Comparison of ENCODE assay signal across 8 cellular contexts in the genomic region with DNA sequence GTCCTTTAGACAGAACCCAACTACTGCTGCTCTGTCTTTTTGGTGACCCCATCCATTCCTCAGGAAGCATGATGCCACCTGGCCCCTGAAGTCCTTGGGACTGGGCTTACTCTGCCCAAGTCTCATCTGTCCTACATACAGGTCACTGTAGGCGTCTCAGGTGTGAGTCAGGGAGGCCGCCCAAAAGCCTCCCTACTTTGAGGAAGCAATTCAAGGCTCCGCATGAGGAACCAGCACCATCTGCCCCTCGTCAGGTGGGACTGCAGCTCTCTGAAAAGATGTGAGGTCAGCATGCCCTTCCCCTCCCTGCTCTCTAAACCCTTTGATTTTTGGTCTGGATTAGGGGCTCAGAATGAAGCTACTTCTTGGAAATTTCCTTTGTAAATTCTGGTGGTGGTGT.
DNase-seq lines count a peak whose midpoint lies in the region; ATAC-seq, FAIRE-seq and TF ChIP-seq lines count a peak whose summit lies in the region.

No MANE protein-coding gene starts in this region.

- SMC1A ChIA-PET in GM12878 (lab: Charles Lee; ENCODE audit: uncharacterized antibody, unreplicated experiment): interaction anchor here (0.6 to 3.1 kb wide), 28 partner anchors 9 to 357 kb away, joined by 3 to 16 read pairs (median 4); no protein-coding TSS in a partner anchor

- H3K4me2 ChIP-seq in GM12878 (ENCODE audit: control insufficient read depth, insufficient read depth): no peak overlapping the region

- H3K27me3 ChIP-seq in GM12878 (replicated peaks in 1 of 2; ENCODE audit: control insufficient read depth in 2 of 2, insufficient read depth in 2 of 2, low read length in 1 of 2): no peaks in the 10 kb centered on the region

- BruUV-seq in GM12878 (replicated peaks; lab: Mats Ljungman, UMichigan): no TSS peak

- H3K36me3 ChIP-seq in GM12878 (ENCODE audit: control insufficient read depth in 2 of 2, insufficient read depth in 2 of 2, low read length in 1 of 2): no peaks in the 10 kb centered on the region

- intact Hi-C loops in GM12878 (cut with micrococcal nuclease; ENCODE audit: unreplicated experiment): loop anchor here (5.0 kb wide), 1 partner anchor 338 kb away; no protein-coding TSS in a partner anchor

- no peaks in the 10 kb centered on the region for H3K79me2 ChIP-seq in GM12878 (ENCODE audit: control insufficient read depth, insufficient read depth, low read length)

- no peaks in the 10 kb centered on the region for H3K9me3 ChIP-seq in GM12878 (replicated peaks; ENCODE audit: control insufficient read depth, insufficient read depth, low read length)

- DNase-seq in CD1c-positive myeloid dendritic cell (ENCODE audit: extremely low spot score) (peak; percentile 18), GM12878 (ENCODE audit: low read depth, low spot score) (no peak), GM12891 (ENCODE audit: insufficient read length, low spot score) (no peak), left lobe of liver (ENCODE audit: low spot score) (no peak), putamen (ENCODE audit: low spot score) (no peak), COR-L47 (lab: John Stamatoyannopoulos, UW) (no peak)

- POLR2A ChIA-PET in GM12878 (lab: Charles Lee): interaction anchor here (0.8 to 1.1 kb wide), 2 partner anchors 19 kb away, joined by 3 to 4 read pairs; no protein-coding TSS in a partner anchor

- no peak overlapping the region for H3K27ac ChIP-seq in GM12878 (ENCODE audit: control insufficient read depth, insufficient read depth)

- TF ChIP-seq CTCF in GM12878 (IDR thresholded peaks at IDR 0.05 in 2 of 3, conservative IDR thresholded peaks at IDR 0.05 in 1 of 3; ENCODE audit: control insufficient read depth in 2 of 3, extremely low read depth in 1 of 3, insufficient read depth in 1 of 3, low read depth in 3 of 3, low read length in 3 of 3): peak; percentile 65 to 78 (median 71); a peak in 5 of 6 replicates

- peak; percentile 98 for TF ChIP-seq RAD21 in GM12878 (IDR thresholded peaks at IDR 0.05; ENCODE audit: insufficient read depth, low read depth, low read length)

- CTCF ChIA-PET in GM12878 (lab: Yijun Ruan, JAX): interaction anchor here (0.7 to 2.7 kb wide), 31 partner anchors 9 to 359 kb away, joined by 3 to 30 read pairs (median 4); no protein-coding TSS in a partner anchor

- in situ Hi-C loops in GM12878 (cut with MboI): no loop called here

- H4K20me1 ChIP-seq in GM12878 (ENCODE audit: control insufficient read depth, insufficient read depth): no peaks in the 10 kb centered on the region

- H3K9ac ChIP-seq in GM12878 (ENCODE audit: control insufficient read depth, insufficient read depth, low read length): no peak overlapping the region

- H3K4me1 ChIP-seq in GM12878 (ENCODE audit: control insufficient read depth, insufficient read depth, low read length): no peaks in the 10 kb centered on the region

- WGBS in GM12878 (ENCODE audit: insufficient coverage, insufficient replicate concordance, low lambda C conversion rate, missing lambda C conversion rate): 0% methylated on average over 4 of the region's 4 CpGs

- H2AFZ ChIP-seq in GM12878 (ENCODE audit: control insufficient read depth, low read depth, low read length): no peak overlapping the region; the same call in 1 of the 2 replicates

- peak; percentile 44 for FAIRE-seq in GM12878 (lab: Jason Lieb, UNC)
- no peak for FAIRE-seq in GM12891 (lab: Jason Lieb, UNC)

- TF ChIP-seq POLR2A in GM12878 (IDR thresholded peaks at IDR 0.05; ENCODE audit: low read depth, low read length): no peak
- no peak for TF ChIP-seq POLR2A in GM12891 (IDR thresholded peaks at IDR 0.05; ENCODE audit: low read depth, low read length)

- no peak overlapping the region for H3K4me3 ChIP-seq in GM12878

- ATAC-seq in GM19395 (IDR thresholded peaks at IDR 0.05; ENCODE audit: unreplicated experiment) (peak; percentile 57), HG03432 (IDR thresholded peaks at IDR 0.05; ENCODE audit: unreplicated experiment) (peak; percentile 91), GM12878 (peak; percentile 90), left lobe of liver (no peak)

- no peak for TF ChIP-seq EP300 in GM12878 (IDR thresholded peaks at IDR 0.05; ENCODE audit: borderline replicate concordance in 1 of 2, control insufficient read depth in 1 of 2, low read depth in 2 of 2, low read length in 2 of 2)

- RAD21 ChIA-PET in GM12878 (lab: Charles Lee; ENCODE audit: unreplicated experiment): interaction anchor here (1.0 to 3.0 kb wide), 16 partner anchors 9 to 357 kb away, joined by 3 to 27 read pairs (median 7); no protein-coding TSS in a partner anchor

TF ChIP-seq in GM12878, 131 proteins besides CTCF, POLR2A, EP300 and RAD21 (continues in another document):
- TF ChIP-seq BCL11A (IDR thresholded peaks at IDR 0.05; ENCODE audit: low read depth, low read length): no peak
- no peak for TF ChIP-seq RELA (IDR thresholded peaks at IDR 0.05; ENCODE audit: borderline replicate concordance, partially characterized antibody)
- TF ChIP-seq, protein P1, sequence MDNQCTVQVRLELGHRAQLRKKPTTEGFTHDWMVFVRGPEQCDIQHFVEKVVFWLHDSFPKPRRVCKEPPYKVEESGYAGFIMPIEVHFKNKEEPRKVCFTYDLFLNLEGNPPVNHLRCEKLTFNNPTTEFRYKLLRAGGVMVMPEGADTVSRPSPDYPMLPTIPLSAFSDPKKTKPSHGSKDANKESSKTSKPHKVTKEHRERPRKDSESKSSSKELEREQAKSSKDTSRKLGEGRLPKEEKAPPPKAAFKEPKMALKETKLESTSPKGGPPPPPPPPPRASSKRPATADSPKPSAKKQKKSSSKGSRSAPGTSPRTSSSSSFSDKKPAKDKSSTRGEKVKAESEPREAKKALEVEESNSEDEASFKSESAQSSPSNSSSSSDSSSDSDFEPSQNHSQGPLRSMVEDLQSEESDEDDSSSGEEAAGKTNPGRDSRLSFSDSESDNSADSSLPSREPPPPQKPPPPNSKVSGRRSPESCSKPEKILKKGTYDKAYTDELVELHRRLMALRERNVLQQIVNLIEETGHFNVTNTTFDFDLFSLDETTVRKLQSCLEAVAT (IDR thresholded peaks at IDR 0.05): no peak
- 0 out of 2 replicates have a peak, but pooled peaks have one; percentile 20 for TF ChIP-seq CREM (IDR thresholded peaks at IDR 0.05; ENCODE audit: low read depth)
- TF ChIP-seq FOXM1 (IDR thresholded peaks at IDR 0.05; ENCODE audit: low read depth, low read length): 0 out of 2 replicates have a peak, but pooled peaks have one; percentile 26
- no peak for TF ChIP-seq GABPA (IDR thresholded peaks at IDR 0.05; ENCODE audit: low read depth)

TF ChIP-seq in GM12891, 5 proteins besides CTCF, POLR2A, EP300 and RAD21:
- no peak for TF ChIP-seq POU2F2 (IDR thresholded peaks at IDR 0.05; ENCODE audit: low read depth, low read length)
- no peak for TF ChIP-seq PAX5 (IDR thresholded peaks at IDR 0.05; ENCODE audit: insufficient read depth, low read length, severe bottlenecking)
- no peak for TF ChIP-seq SPI1 (IDR thresholded peaks at IDR 0.05; ENCODE audit: low read depth, low read length)
- no peak for TF ChIP-seq TAF1 (IDR thresholded peaks at IDR 0.05; ENCODE audit: low read depth, low read length)
- TF ChIP-seq POLR2AphosphoS5 (IDR thresholded peaks at IDR 0.05; ENCODE audit: low read depth, low read length): no peak
TF ChIP-seq in GM12891: peak in this region for 0.
